ENCODE assay signal across 1 cellular context in genomic region chr2:96485350-96485749, GRCh38.
TF ChIP-seq lines count a peak whose summit lies in the region.

No MANE protein-coding gene starts in this region.

TF ChIP-seq in GM12878, 131 proteins besides CTCF, POLR2A, EP300 and RAD21:
- TF ChIP-seq SIN3A (IDR thresholded peaks at IDR 0.05; ENCODE audit: low read depth, low read length) (no peak), ZBTB4 (CRISPR knock-in tag; IDR thresholded peaks at IDR 0.05) (no peak), STAT3 (IDR thresholded peaks at IDR 0.05; ENCODE audit: low read depth, low read length) (no peak), SMARCA5 (IDR thresholded peaks at IDR 0.05) (0 out of 2 replicates have a peak, but pooled peaks have one; percentile 66), IKZF2 (IDR thresholded peaks at IDR 0.05) (no peak), POU2F2 (IDR thresholded peaks at IDR 0.05; ENCODE audit: borderline replicate concordance, low read depth, low read length) (no peak), SMAD1 (IDR thresholded peaks at IDR 0.05; ENCODE audit: low read depth, partially characterized antibody) (no peak), ZNF592 (IDR thresholded peaks at IDR 0.05) (0 out of 2 replicates have a peak, but pooled peaks have one; percentile 31), MLLT1 (IDR thresholded peaks at IDR 0.05) (peak; percentile 26; the same call in 1 of the 2 replicates)
